In genomic region chrX:54529166-54529558, GRCh38 we compare ENCODE assay signal across 8 cellular contexts. TPM values are rescaled to one million over a fixed set of nuclear protein-coding genes. Genes with fewer than 3 reads are reported as not detected.
DNase-seq lines count a peak whose midpoint lies in the region; ATAC-seq and TF ChIP-seq lines count a peak whose summit lies in the region.

No MANE protein-coding gene starts in this region.

- H3K9me3 ChIP-seq in CD4-positive, alpha-beta T cell (ENCODE audit: control insufficient read depth, low read length) = no peaks in the 10 kb centered on the region

- H3K4me3 Mint-ChIP-seq in CD4-positive, alpha-beta T cell = peak overlapping the region; percentile 99
- peak overlapping the region; percentile 92 for H3K4me3 Mint-ChIP-seq in natural killer cell

- peak overlapping the region; percentile 69 for H3K4me3 ChIP-seq in NB4 (ENCODE audit: low read depth, low read length)

- H3K27me3 ChIP-seq in CD4-positive, alpha-beta T cell (ENCODE audit: control insufficient read depth, insufficient read depth, low read length) = no peaks in the 10 kb centered on the region

- peaks cover 38% of the 10 kb centered on the region for H3K4me1 Mint-ChIP-seq in CD4-positive, alpha-beta T cell (ENCODE audit: low read depth)
- H3K4me1 Mint-ChIP-seq in natural killer cell = peaks cover 21% of the 10 kb centered on the region in 2 donors

- TF ChIP-seq POLR2A in NB4 (IDR thresholded peaks at IDR 0.05; ENCODE audit: extremely low read depth, insufficient read length) = no peak

- peak overlapping the region; percentile 94 for H3K27ac Mint-ChIP-seq in CD4-positive, alpha-beta T cell
- peak overlapping the region; percentile 85 to 86 for H3K27ac Mint-ChIP-seq in natural killer cell

- peaks cover 4% of the 10 kb centered on the region for H3K9me3 Mint-ChIP-seq in CD4-positive, alpha-beta T cell
- no peaks in the 10 kb centered on the region for H3K9me3 Mint-ChIP-seq in natural killer cell

- CTCF ChIA-PET in CD4-positive, alpha-beta T cell (lab: Charles Lee) = no interaction called here

- intact Hi-C loops in CD4-positive, alpha-beta T cell (cut with DNase I, micrococcal nuclease) = loop anchor here in 1 of 2 experiments (5.0 kb wide), 1 partner anchor 278 kb away; the partner anchor contains the start of gene MAGED2
- intact Hi-C loops in natural killer cell (cut with micrococcal nuclease) = loop anchor here (10.0 kb wide), 1 partner anchor 84 kb away; the partner anchor contains the start of gene TSR2

- H3K27ac ChIP-seq in CD4-positive, alpha-beta T cell (ENCODE audit: low read depth, low read length) = no peak overlapping the region
- peak overlapping the region; percentile 97 for H3K27ac ChIP-seq in caudate nucleus (ENCODE audit: low read depth, low read length)

- no peak for TF ChIP-seq CTCF in CD4-positive, alpha-beta T cell (IDR thresholded peaks at IDR 0.05)
- TF ChIP-seq CTCF in NB4 (IDR thresholded peaks at IDR 0.05; ENCODE audit: low read depth, low read length) (no peak), natural killer cell (IDR thresholded peaks at IDR 0.05) (no peak)

- DNase-seq in CD4-positive, alpha-beta T cell = no peak
- DNase-seq in NB4 (ENCODE audit: low read depth) (peak; percentile 3), caudate nucleus (lab: John Stamatoyannopoulos, UW) (peak in 1 of 61 donors; percentile 5), natural killer cell (no peak), NCI-H2107 treated with DMSO at 0.1 percent for 48 hours (lab: John Stamatoyannopoulos, UW; ENCODE audit: unreplicated experiment) (no peak)
- DNase-seq in activated CD4-positive, CD25-positive, alpha-beta regulatory T cell treated with anti-CD3 and anti-CD28 coated beads, Interleukin-2, amount 50 U/mL, for 72 hours = no peak
- no peak for DNase-seq in stimulated activated CD4-positive, alpha-beta T cell treated with anti-CD3 and anti-CD28 coated beads, Interleukin-4, amount 100 ng/mL, for 24 hours

- no peak for ATAC-seq in CD4-positive, alpha-beta T cell (ENCODE audit: poor library complexity)
- ATAC-seq in natural killer cell (no peak), HG03378 (IDR thresholded peaks at IDR 0.05; ENCODE audit: unreplicated experiment) (no peak)

- POLR2A ChIA-PET in CD4-positive, alpha-beta T cell (lab: Charles Lee) = interaction anchor here (1.3 to 2.8 kb wide), 8 partner anchors 89 to 1107 kb away, joined by 4 to 47 read pairs (median 11); partner anchors contain the start of genes APEX2, FAM120C, MAGEH1 and PHF8

- H3K27me3 Mint-ChIP-seq in CD4-positive, alpha-beta T cell = no peaks in the 10 kb centered on the region
- H3K27me3 Mint-ChIP-seq in natural killer cell (ENCODE audit: low read depth in 2 of 2) = no peaks in the 10 kb centered on the region

- H3K36me3 Mint-ChIP-seq in CD4-positive, alpha-beta T cell (ENCODE audit: low read depth) = peaks cover 29% of the 10 kb centered on the region
- no peaks in the 10 kb centered on the region for H3K36me3 Mint-ChIP-seq in natural killer cell

RNA-seq across cellular contexts. Expression of gene GNL3L, which starts 0.9 kb away (rescaled TPM):
- total RNA-seq in CD4-positive, alpha-beta T cell = 10 to 100 TPM; 21.5 to 22.8 TPM
- total RNA-seq in natural killer cell = 10 to 100 TPM; 44.5 to 50.0 (median 49.2) TPM

RNA-seq across cellular contexts. Expression of gene FGD1, which starts 33.1 kb away (rescaled TPM):
- under 1 TPM in 1 of 2 experiments, not detected in 1; 0.06 TPM for total RNA-seq in CD4-positive, alpha-beta T cell
- under 1 TPM in 1 of 3 donors, not detected in 2; 0.07 TPM for total RNA-seq in natural killer cell
